Comparison of ENCODE assay signal across 18 cellular contexts in the genomic region with DNA sequence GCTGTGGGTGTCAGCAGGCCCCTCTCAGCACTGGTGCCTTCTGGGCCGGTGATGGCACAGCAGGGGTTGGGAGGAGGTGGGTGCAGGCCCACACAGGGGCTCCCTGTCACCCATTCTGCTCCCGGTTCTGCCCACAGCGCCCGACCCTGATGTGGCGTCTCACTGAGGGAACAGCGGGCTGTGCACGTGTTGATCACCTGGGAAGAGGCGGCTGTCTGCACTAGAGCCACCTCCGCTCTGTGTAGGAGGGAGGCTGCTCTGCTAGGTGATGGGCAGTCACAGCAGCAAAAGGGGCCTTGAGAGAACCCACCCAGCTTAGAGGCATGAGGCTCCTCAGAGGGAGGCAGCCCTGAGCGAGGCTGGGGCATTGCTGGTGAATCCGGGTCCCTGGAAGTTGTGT.
"Had no signal": no experiment of that assay in that cellular context is flagged by ENCODE, and none has a peak within 500 bp of the region (broad histone marks: within the 10 kb centered on the region; RNA-seq: fewer than 3 reads in every experiment).

No MANE protein-coding gene starts in this region.

- H3K36me3 ChIP-seq: right atrium auricular region, tibial nerve had no signal

- H3K4me1 ChIP-seq: foreskin keratinocyte, right atrium auricular region, testis, tibial nerve had no signal

- H3K9me3 ChIP-seq: mucosa of descending colon, right atrium auricular region, testis, tibial nerve had no signal

- H3K27ac ChIP-seq: coronary artery, foreskin keratinocyte, right atrium auricular region, testis, tibial nerve had no signal

- H3K4me2 ChIP-seq: smooth muscle cell had no signal

- H3K27me3 ChIP-seq: right atrium auricular region, testis, tibial nerve had no signal

- FAIRE-seq: endothelial cell of umbilical vein had no signal

- ATAC-seq: foreskin keratinocyte; left colon; left ventricle myocardium superior; mucosa of descending colon; naive thymus-derived CD8-positive, alpha-beta T cell; stimulated activated memory B cell treated with anti-CD40 and anti-IgM and Interleukin-4, amounts not matched to agents 10 μg/mL and 1 μg/mL and 100 μg/mL, for 72 hours had no signal

- H3K4me3 ChIP-seq: coronary artery, mucosa of descending colon, right atrium auricular region, smooth muscle cell, testis, tibial nerve had no signal

- DNase-seq: effector CD4-positive, alpha-beta T cell; endodermal cell; erythroblast; foreskin keratinocyte; immature natural killer cell; left colon; left ventricle myocardium superior; mucosa of descending colon; naive thymus-derived CD8-positive, alpha-beta T cell; stimulated activated CD4-positive, alpha-beta T cell treated with anti-CD3 and anti-CD28 coated beads, Interleukin-4, amount 100 ng/mL, for 1 hour; stimulated activated CD8-positive, alpha-beta memory T cell treated with anti-CD3 and anti-CD28 coated beads, Interleukin-4, amount 100 ng/mL, for 48 hours; testis had no signal
